ENCODE assay signal across 13 cellular contexts in genomic region chr3:11522953-11523792, GRCh38.
DNase-seq lines count a peak whose midpoint lies in the region; ATAC-seq, FAIRE-seq and TF ChIP-seq lines count a peak whose summit lies in the region.
"Had no signal": no experiment of that assay in that cellular context is flagged by ENCODE, and none has a peak within 500 bp of the region (broad histone marks: within the 10 kb centered on the region; RNA-seq: fewer than 3 reads in every experiment).

No MANE protein-coding gene starts in this region.

- H2BK20ac ChIP-seq in IMR-90 (ENCODE audit: low read depth, low read length), result peak overlapping the region; percentile 60; the same call in 1 of the 2 replicates

- H2BK15ac ChIP-seq in IMR-90 (ENCODE audit: low read depth, low read length), result peak overlapping the region; percentile 84; the same call in 1 of the 3 replicates

- H2AK9ac ChIP-seq in IMR-90 (replicated peaks; ENCODE audit: low read depth, low read length, poor library complexity), result peak overlapping the region; percentile 39

- no peak for TF ChIP-seq CTCF in IMR-90 (conservative IDR thresholded peaks at IDR 0.05; ENCODE audit: low read depth, low read length)
- no peak for TF ChIP-seq CTCF in MCF 10A (IDR thresholded peaks at IDR 0.05; ENCODE audit: unreplicated experiment)
- no peak for TF ChIP-seq CTCF in keratinocyte (optimal IDR thresholded peaks at IDR 0.05 in 1 of 3, IDR thresholded peaks at IDR 0.05 in 1 of 3, conservative IDR thresholded peaks at IDR 0.05 in 1 of 3; ENCODE audit: extremely low read depth in 1 of 3, insufficient read depth in 2 of 3, low read length in 3 of 3)
- no peak for TF ChIP-seq CTCF in stomach (IDR thresholded peaks at IDR 0.05)

- TF ChIP-seq RAD21 in IMR-90 (IDR thresholded peaks at IDR 0.05; ENCODE audit: low read length), result no peak

- H3K9me3 Mint-ChIP-seq in MCF 10A (ENCODE audit: unreplicated experiment), result no peaks in the 10 kb centered on the region
- H3K9me3 Mint-ChIP-seq: activated T-cell treated with anti-CD3 and anti-CD28 coated beads, Interleukin-2, amount 50 U/mL, for 72 hours; natural killer cell treated with Interleukin-12 subunit alpha and Interleukin-12 subunit beta and Interleukin-15 and Interleukin-18, amount 100 ng/mL, for 72 hours; stimulated activated naive CD8-positive, alpha-beta T cell treated with anti-CD3 and anti-CD28 coated beads, Interleukin-15, amount 100 ng/mL, for 72 hours had no signal

- no peaks in the 10 kb centered on the region for H3K36me3 ChIP-seq in IMR-90 (ENCODE audit: control insufficient read depth, insufficient read depth, low read length)
- no peaks in the 10 kb centered on the region for H3K36me3 ChIP-seq in keratinocyte (ENCODE audit: control insufficient read depth in 2 of 2, extremely low read depth in 1 of 2, insufficient read depth in 2 of 2, low read length in 2 of 2)
- no peaks in the 10 kb centered on the region for H3K36me3 ChIP-seq in stomach
- H3K36me3 ChIP-seq in Karpas-422 (ENCODE audit: insufficient read depth, low read length), result peaks cover 10% of the 10 kb centered on the region

- intact Hi-C loops in IMR-90 (cut with micrococcal nuclease), result no loop called here
- intact Hi-C loops in MCF 10A (cut with micrococcal nuclease), result no loop called here
- intact Hi-C loops in stomach (cut with DNase I; ENCODE audit: low total_unique reads), result no loop called here

- FAIRE-seq in keratinocyte (lab: Jason Lieb, UNC), result peak; percentile 59

- TF ChIP-seq EP300 in stomach (IDR thresholded peaks at IDR 0.05), result no peak

- H3K23ac ChIP-seq in IMR-90 (ENCODE audit: low read depth, low read length), result peak overlapping the region; percentile 36; the same call in 1 of the 2 replicates

- H3K36me3 Mint-ChIP-seq in MCF 10A (ENCODE audit: insufficient read depth, unreplicated experiment), result peaks cover 2% of the 10 kb centered on the region

- DNase-seq in IMR-90, result peak; percentile 33
- DNase-seq in MCF 10A (ENCODE audit: unreplicated experiment), result peak; percentile 31
- no peak for DNase-seq in keratinocyte (ENCODE audit: low read depth, low spot score)
- DNase-seq in stomach, result no peak
- DNase-seq in NCI-H2196 treated with DMSO at 0.1 percent for 48 hours (lab: John Stamatoyannopoulos, UW; ENCODE audit: unreplicated experiment), result no peak
- no peak for DNase-seq in activated CD4-positive, CD25-positive, alpha-beta regulatory T cell (lab: John Stamatoyannopoulos, UW)
- DNase-seq in Karpas-422, result no peak
- DNase-seq: activated CD4-positive, alpha-beta T cell treated with anti-CD3 and anti-CD28 coated beads, Interleukin-2, amount 50 U/mL, for 1 hour; activated T-cell treated with anti-CD3 and anti-CD28 coated beads, Interleukin-2, amount 50 U/mL, for 72 hours; CD4-positive, CD25-positive, alpha-beta regulatory T cell; stimulated activated naive CD8-positive, alpha-beta T cell treated with anti-CD3 and anti-CD28 coated beads, Interleukin-15, amount 100 ng/mL, for 72 hours had no signal

- H3K79me2 ChIP-seq in keratinocyte (ENCODE audit: control insufficient read depth, insufficient read depth, low read length), result no peaks in the 10 kb centered on the region
- no peaks in the 10 kb centered on the region for H3K79me2 ChIP-seq in Karpas-422 (ENCODE audit: low read length)

- H3K4me3 ChIP-seq in IMR-90 (ENCODE audit: insufficient read depth, low read depth, low read length) (no peak overlapping the region), keratinocyte (ENCODE audit: control insufficient read depth in 2 of 3, extremely low read depth in 1 of 3, insufficient read depth in 2 of 3, low read depth in 1 of 3, low read length in 3 of 3) (no peak overlapping the region), stomach (no peak overlapping the region), Karpas-422 (ENCODE audit: low read length) (no peak overlapping the region)

- ATAC-seq in IMR-90 (ENCODE audit: low read depth), result peak; percentile 24; the same call in 1 of the 2 replicates
- ATAC-seq in HG02571 (IDR thresholded peaks at IDR 0.05; ENCODE audit: unreplicated experiment), result no peak
- ATAC-seq: activated T-cell treated with anti-CD3 and anti-CD28 coated beads, Interleukin-2, amount 50 U/mL, for 72 hours; natural killer cell treated with Interleukin-12 subunit alpha and Interleukin-12 subunit beta and Interleukin-15 and Interleukin-18, amount 100 ng/mL, for 72 hours; stimulated activated naive CD8-positive, alpha-beta T cell treated with anti-CD3 and anti-CD28 coated beads, Interleukin-15, amount 100 ng/mL, for 72 hours had no signal

- no peaks in the 10 kb centered on the region for H3K27me3 Mint-ChIP-seq in MCF 10A (ENCODE audit: insufficient read depth, unreplicated experiment)
- H3K27me3 Mint-ChIP-seq: CD4-positive, CD25-positive, alpha-beta regulatory T cell; natural killer cell treated with Interleukin-12 subunit alpha and Interleukin-12 subunit beta and Interleukin-15 and Interleukin-18, amount 100 ng/mL, for 72 hours; stimulated activated naive CD8-positive, alpha-beta T cell treated with anti-CD3 and anti-CD28 coated beads, Interleukin-15, amount 100 ng/mL, for 72 hours had no signal

- H3K9ac ChIP-seq in IMR-90 (ENCODE audit: low read depth, low read length), result no peak overlapping the region
- H3K9ac ChIP-seq in keratinocyte (ENCODE audit: control insufficient read depth, extremely low read depth, insufficient read depth, low read length), result no peak overlapping the region
- H3K9ac ChIP-seq in Karpas-422 (ENCODE audit: low read length), result no peak overlapping the region

- H3K4me2 ChIP-seq in IMR-90 (ENCODE audit: low read depth, low read length), result no peak overlapping the region; the same call in 1 of the 2 replicates
- peak overlapping the region; percentile 49 for H3K4me2 ChIP-seq in keratinocyte (ENCODE audit: control insufficient read depth, extremely low read depth, insufficient read depth, low read depth, low read length)
- H3K4me2 ChIP-seq in Karpas-422 (ENCODE audit: low read depth, low read length, poor library complexity, severe bottlenecking), result no peak overlapping the region

- peaks cover 4 to 12% of the 10 kb centered on the region in 2 experiments for H3K79me1 ChIP-seq in IMR-90 (ENCODE audit: low read depth in 1 of 2, low read length in 2 of 2)

- POLR2A ChIA-PET in IMR-90 (lab: Charles Lee; ENCODE audit: unreplicated experiment) (no interaction called here), MCF 10A (lab: Yijun Ruan, JAX) (no interaction called here)

- peaks cover 14% of the 10 kb centered on the region for H3K9me1 ChIP-seq in IMR-90 (ENCODE audit: insufficient read depth, low read length)
- no peaks in the 10 kb centered on the region for H3K9me1 ChIP-seq in keratinocyte (ENCODE audit: control insufficient read depth, extremely low read depth, insufficient read depth, low read length)

- CTCF ChIA-PET in IMR-90 (lab: Yijun Ruan, JAX) (no interaction called here), MCF 10A (lab: Yijun Ruan, JAX) (interaction anchor here (0.6 to 1.0 kb wide), 2 partner anchors 10 to 94 kb away, joined by 3 to 4 read pairs; no protein-coding TSS in a partner anchor)

- peak overlapping the region; percentile 84 for H4K91ac ChIP-seq in IMR-90 (ENCODE audit: insufficient read depth, low read depth, low read length)

- H3K27me3 ChIP-seq in IMR-90 (ENCODE audit: control insufficient read depth, insufficient read depth, low read length), result no peaks in the 10 kb centered on the region
- H3K27me3 ChIP-seq in keratinocyte (ENCODE audit: control insufficient read depth, extremely low read depth, insufficient read depth, low read length), result no peaks in the 10 kb centered on the region
- no peaks in the 10 kb centered on the region for H3K27me3 ChIP-seq in stomach
- no peaks in the 10 kb centered on the region for H3K27me3 ChIP-seq in Karpas-422 (ENCODE audit: low read length)

- peaks cover 19% of the 10 kb centered on the region for H3K4me1 Mint-ChIP-seq in MCF 10A (ENCODE audit: insufficient read depth, unreplicated experiment)
- H3K4me1 Mint-ChIP-seq: stimulated activated naive CD8-positive, alpha-beta T cell treated with anti-CD3 and anti-CD28 coated beads, Interleukin-15, amount 100 ng/mL, for 72 hours had no signal

- H3K9me3 ChIP-seq in IMR-90 (ENCODE audit: control insufficient read depth, insufficient read depth, low read length), result no peaks in the 10 kb centered on the region
- no peaks in the 10 kb centered on the region for H3K9me3 ChIP-seq in keratinocyte (ENCODE audit: control insufficient read depth, low read depth, low read length)
- no peaks in the 10 kb centered on the region for H3K9me3 ChIP-seq in stomach
- peaks cover 5% of the 10 kb centered on the region for H3K9me3 ChIP-seq in Karpas-422 (ENCODE audit: low read length)

- peak overlapping the region; percentile 61 for H2BK120ac ChIP-seq in IMR-90 (ENCODE audit: low read depth, low read length)

- peak overlapping the region; percentile 91 for H2AK5ac ChIP-seq in IMR-90 (ENCODE audit: low read depth, low read length)

- H3K56ac ChIP-seq in IMR-90 (ENCODE audit: extremely low read depth, insufficient read depth, low read length), result no peak overlapping the region; the same call in 1 of the 2 replicates

- in situ Hi-C loops in IMR-90 (cut with MboI; ENCODE audit: low sequenced_read_pairs), result no loop called here

- H4K8ac ChIP-seq in IMR-90 (ENCODE audit: low read depth in 2 of 2, low read length in 2 of 2), result peak overlapping the region; percentile 45 to 49; a peak in 2 of 4 replicates

- H3K18ac ChIP-seq in IMR-90 (ENCODE audit: low read depth, low read length), result peak overlapping the region; percentile 32; the same call in 1 of the 2 replicates

- no peak overlapping the region for H3K4me3 Mint-ChIP-seq in MCF 10A (ENCODE audit: unreplicated experiment)
- H3K4me3 Mint-ChIP-seq: activated T-cell treated with anti-CD3 and anti-CD28 coated beads, Interleukin-2, amount 50 U/mL, for 72 hours; CD4-positive, CD25-positive, alpha-beta regulatory T cell; natural killer cell treated with Interleukin-12 subunit alpha and Interleukin-12 subunit beta and Interleukin-15 and Interleukin-18, amount 100 ng/mL, for 72 hours; stimulated activated naive CD8-positive, alpha-beta T cell treated with anti-CD3 and anti-CD28 coated beads, Interleukin-15, amount 100 ng/mL, for 72 hours had no signal

- H3K27ac ChIP-seq in IMR-90 (ENCODE audit: insufficient read depth, low read length), result no peak overlapping the region
- peak overlapping the region; percentile 72 for H3K27ac ChIP-seq in keratinocyte (ENCODE audit: control insufficient read depth, insufficient read depth, low read length)
- H3K27ac ChIP-seq in stomach, result peak overlapping the region in 3 of 5 donors; percentile 34 to 46 (median 40)
- no peak overlapping the region for H3K27ac ChIP-seq in Karpas-422 (ENCODE audit: low read length)

- 20% methylated on average over 1 of the region's 12 CpGs; no CpG with 5 or more reads in 1 of the 2 experiments for WGBS in IMR-90 (ENCODE audit: extremely low coverage in 2 of 2, insufficient read length in 1 of 2), 2 experiments
- WGBS in stomach, 5 donors, result 77 to 84% (median 83%) methylated on average over 12 of the region's 12 CpGs

- H2BK5ac ChIP-seq in IMR-90 (ENCODE audit: low read depth, low read length, poor library complexity, severe bottlenecking), result peak overlapping the region; percentile 33

- no peaks in the 10 kb centered on the region for H4K20me1 ChIP-seq in IMR-90 (ENCODE audit: insufficient read depth, low read length)
- H4K20me1 ChIP-seq in keratinocyte (ENCODE audit: control insufficient read depth, extremely low read depth, insufficient read depth, low read length), result no peaks in the 10 kb centered on the region
- no peaks in the 10 kb centered on the region for H4K20me1 ChIP-seq in Karpas-422 (ENCODE audit: insufficient read depth, low read depth, low read length)

- H3K14ac ChIP-seq in IMR-90 (replicated peaks; ENCODE audit: low read depth, low read length), result peak overlapping the region; percentile 56

- no peaks in the 10 kb centered on the region for H3K9me2 ChIP-seq in Karpas-422 (replicated peaks; ENCODE audit: insufficient read depth, low read length)

- H4K5ac ChIP-seq in IMR-90 (ENCODE audit: low read depth, low read length), result no peak overlapping the region

- peak overlapping the region; percentile 69 for H3K4ac ChIP-seq in IMR-90 (ENCODE audit: low read depth, low read length)

- BruUV-seq in IMR-90 (replicated peaks; lab: Mats Ljungman, UMichigan) (no TSS peak), MCF 10A (replicated peaks; lab: Mats Ljungman, UMichigan) (no TSS peak)

- H3K4me1 ChIP-seq in IMR-90 (ENCODE audit: control insufficient read depth, insufficient read depth, low read length) (peaks cover 4% of the 10 kb centered on the region; the same call in 1 of the 2 replicates), keratinocyte (ENCODE audit: control insufficient read depth, extremely low read depth, insufficient read depth, low read length) (peaks cover 21% of the 10 kb centered on the region), stomach (peaks cover 0 to 18% (median 0%) of the 10 kb centered on the region in 4 donors), Karpas-422 (ENCODE audit: low read length) (no peaks in the 10 kb centered on the region)

- H3K27ac Mint-ChIP-seq in MCF 10A (ENCODE audit: low read depth, unreplicated experiment), result no peak overlapping the region
- H3K27ac Mint-ChIP-seq: activated T-cell treated with anti-CD3 and anti-CD28 coated beads, Interleukin-2, amount 50 U/mL, for 72 hours; CD4-positive, CD25-positive, alpha-beta regulatory T cell; natural killer cell treated with Interleukin-12 subunit alpha and Interleukin-12 subunit beta and Interleukin-15 and Interleukin-18, amount 100 ng/mL, for 72 hours; stimulated activated naive CD8-positive, alpha-beta T cell treated with anti-CD3 and anti-CD28 coated beads, Interleukin-15, amount 100 ng/mL, for 72 hours had no signal

- TF ChIP-seq POLR2A in IMR-90 (IDR thresholded peaks at IDR 0.05; ENCODE audit: low read depth, low read length) (no peak), stomach (IDR thresholded peaks at IDR 0.05) (no peak)

- dilution Hi-C loops in IMR-90 (cut with HindIII; ENCODE audit: low sequenced_read_pairs, unreplicated experiment), result no loop called here
- dilution Hi-C loops in keratinocyte (cut with MboI; ENCODE audit: extremely low pct_ligation_motif_present, low sequenced_read_pairs), result no loop called here

- no peak overlapping the region for H2AFZ ChIP-seq in IMR-90 (replicated peaks; ENCODE audit: low read length, poor library complexity)
- peak overlapping the region; percentile 41 for H2AFZ ChIP-seq in keratinocyte (ENCODE audit: control insufficient read depth, low read length)
- H2AFZ ChIP-seq in Karpas-422 (ENCODE audit: low read length), result no peak overlapping the region

Comparison
In these comparisons a context has a peak if more than half of its experiments do, and no peak if none do; other contexts are left out.
1. DNase-seq: peak in IMR-90 (single experiment) and MCF 10A (single experiment); none in keratinocyte (single experiment), stomach (single experiment), NCI-H2196 treated with DMSO at 0.1 percent for 48 hours (single experiment), activated CD4-positive, CD25-positive, alpha-beta regulatory T cell (0 of 4) and Karpas-422 (single experiment).
2. H3K27ac ChIP-seq: peak in keratinocyte (single experiment) and stomach (3 of 5); none in IMR-90 (single experiment) and Karpas-422 (single experiment).